2 cellular contexts compared by ENCODE assay signal in the genomic region with DNA sequence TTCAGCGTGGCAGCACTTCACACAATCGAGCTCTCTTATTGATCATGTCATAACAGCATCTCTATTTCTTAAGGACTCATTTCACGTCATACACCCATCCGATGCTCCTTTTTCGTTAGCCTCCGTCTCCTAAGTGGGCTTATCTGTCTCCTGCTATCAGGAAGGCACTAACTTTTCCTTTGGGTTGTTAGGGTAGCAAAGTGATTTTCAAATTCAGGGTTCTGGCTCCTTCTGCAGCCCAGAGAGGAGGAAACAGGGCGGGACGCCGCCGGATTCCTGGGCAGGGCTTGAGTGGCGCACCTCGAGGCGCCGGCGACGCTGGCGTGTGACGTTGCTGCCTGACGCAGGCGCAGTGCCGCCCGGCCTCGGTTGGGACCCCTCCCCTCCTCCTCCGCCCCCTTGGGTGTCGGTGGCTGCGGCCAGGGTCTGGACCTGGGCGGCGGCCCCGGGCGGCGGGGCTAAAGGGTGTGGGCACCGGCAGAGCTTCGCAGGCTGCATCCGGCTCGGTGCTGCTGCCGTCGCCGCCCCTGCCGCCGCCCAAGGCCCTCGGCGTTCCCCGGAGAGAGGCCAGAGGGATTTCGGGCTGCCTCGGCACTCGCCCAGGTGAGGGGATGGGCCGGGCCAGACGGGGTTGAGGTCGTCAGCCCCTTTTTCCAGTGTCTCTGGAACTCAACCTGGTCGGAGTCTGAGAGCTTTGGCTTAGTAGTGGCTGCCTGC.
A peak's percentile ranks its signal among the peaks of the same experiment; 100 is the strongest.
TF ChIP-seq lines count a peak whose summit lies in the region.

A gene with protein sequence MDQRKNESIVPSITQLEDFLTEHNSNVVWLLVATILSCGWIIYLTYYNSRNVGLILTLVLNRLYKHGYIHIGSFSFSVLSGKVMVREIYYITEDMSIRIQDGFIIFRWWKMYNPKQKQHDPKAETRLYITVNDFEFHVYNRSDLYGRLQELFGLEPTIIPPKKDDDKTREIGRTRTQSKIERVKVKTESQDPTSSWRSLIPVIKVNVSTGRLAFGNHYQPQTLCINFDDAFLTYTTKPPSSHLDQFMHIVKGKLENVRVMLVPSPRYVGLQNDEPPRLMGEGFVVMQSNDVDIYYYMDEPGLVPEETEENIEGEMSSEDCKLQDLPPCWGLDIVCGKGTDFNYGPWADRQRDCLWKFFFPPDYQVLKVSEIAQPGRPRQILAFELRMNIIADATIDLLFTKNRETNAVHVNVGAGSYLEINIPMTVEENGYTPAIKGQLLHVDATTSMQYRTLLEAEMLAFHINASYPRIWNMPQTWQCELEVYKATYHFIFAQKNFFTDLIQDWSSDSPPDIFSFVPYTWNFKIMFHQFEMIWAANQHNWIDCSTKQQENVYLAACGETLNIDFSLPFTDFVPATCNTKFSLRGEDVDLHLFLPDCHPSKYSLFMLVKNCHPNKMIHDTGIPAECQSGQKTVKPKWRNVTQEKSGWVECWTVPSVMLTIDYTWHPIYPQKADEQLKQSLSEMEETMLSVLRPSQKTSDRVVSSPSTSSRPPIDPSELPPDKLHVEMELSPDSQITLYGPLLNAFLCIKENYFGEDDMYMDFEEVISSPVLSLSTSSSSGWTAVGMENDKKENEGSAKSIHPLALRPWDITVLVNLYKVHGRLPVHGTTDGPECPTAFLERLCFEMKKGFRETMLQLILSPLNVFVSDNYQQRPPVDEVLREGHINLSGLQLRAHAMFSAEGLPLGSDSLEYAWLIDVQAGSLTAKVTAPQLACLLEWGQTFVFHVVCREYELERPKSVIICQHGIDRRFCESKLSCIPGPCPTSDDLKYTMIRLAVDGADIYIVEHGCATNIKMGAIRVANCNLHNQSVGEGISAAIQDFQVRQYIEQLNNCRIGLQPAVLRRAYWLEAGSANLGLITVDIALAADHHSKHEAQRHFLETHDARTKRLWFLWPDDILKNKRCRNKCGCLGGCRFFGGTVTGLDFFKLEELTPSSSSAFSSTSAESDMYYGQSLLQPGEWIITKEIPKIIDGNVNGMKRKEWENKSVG (N-terminal part only) (plus strand): TSS at position 350 of the 717 bp plus-strand sequence. CDS start 18,317 bp downstream, outside the sequence.

TF ChIP-seq in IMR-90, 13 proteins besides CTCF, POLR2A, EP300 and RAD21:
- TF ChIP-seq MAZ (IDR thresholded peaks at IDR 0.05; ENCODE audit: borderline replicate concordance, low read depth, low read length) (peak; percentile 90; the same call in 1 of the 2 replicates), MXI1 (IDR thresholded peaks at IDR 0.05; ENCODE audit: borderline replicate concordance, low read depth, low read length) (peak; percentile 65; the same call in 1 of the 2 replicates)
- TF ChIP-seq, protein P1, sequence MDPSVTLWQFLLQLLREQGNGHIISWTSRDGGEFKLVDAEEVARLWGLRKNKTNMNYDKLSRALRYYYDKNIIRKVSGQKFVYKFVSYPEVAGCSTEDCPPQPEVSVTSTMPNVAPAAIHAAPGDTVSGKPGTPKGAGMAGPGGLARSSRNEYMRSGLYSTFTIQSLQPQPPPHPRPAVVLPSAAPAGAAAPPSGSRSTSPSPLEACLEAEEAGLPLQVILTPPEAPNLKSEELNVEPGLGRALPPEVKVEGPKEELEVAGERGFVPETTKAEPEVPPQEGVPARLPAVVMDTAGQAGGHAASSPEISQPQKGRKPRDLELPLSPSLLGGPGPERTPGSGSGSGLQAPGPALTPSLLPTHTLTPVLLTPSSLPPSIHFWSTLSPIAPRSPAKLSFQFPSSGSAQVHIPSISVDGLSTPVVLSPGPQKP (IDR thresholded peaks at IDR 0.05; ENCODE audit: borderline replicate concordance, low read depth, low read length): no peak
TF ChIP-seq in IMR-90: peak in this region for 2.

TF ChIP-seq in PFSK-1, 5 proteins besides CTCF, POLR2A, EP300 and RAD21:
- TF ChIP-seq POLR2AphosphoS5 (IDR thresholded peaks at IDR 0.05; ENCODE audit: low read depth, low read length) (peak; percentile 88), SIN3A (IDR thresholded peaks at IDR 0.05; ENCODE audit: borderline replicate concordance, insufficient read depth, low read length) (peak; percentile 26; the same call in 1 of the 2 replicates), FOXP2 (optimal IDR thresholded peaks at IDR 0.05; ENCODE audit: borderline replicate concordance, extremely low read depth, extremely low read length, insufficient read depth) (peak; percentile 80), TAF1 (IDR thresholded peaks at IDR 0.05; ENCODE audit: borderline replicate concordance, insufficient read depth, low read length) (no peak)
- TF ChIP-seq, protein P2, sequence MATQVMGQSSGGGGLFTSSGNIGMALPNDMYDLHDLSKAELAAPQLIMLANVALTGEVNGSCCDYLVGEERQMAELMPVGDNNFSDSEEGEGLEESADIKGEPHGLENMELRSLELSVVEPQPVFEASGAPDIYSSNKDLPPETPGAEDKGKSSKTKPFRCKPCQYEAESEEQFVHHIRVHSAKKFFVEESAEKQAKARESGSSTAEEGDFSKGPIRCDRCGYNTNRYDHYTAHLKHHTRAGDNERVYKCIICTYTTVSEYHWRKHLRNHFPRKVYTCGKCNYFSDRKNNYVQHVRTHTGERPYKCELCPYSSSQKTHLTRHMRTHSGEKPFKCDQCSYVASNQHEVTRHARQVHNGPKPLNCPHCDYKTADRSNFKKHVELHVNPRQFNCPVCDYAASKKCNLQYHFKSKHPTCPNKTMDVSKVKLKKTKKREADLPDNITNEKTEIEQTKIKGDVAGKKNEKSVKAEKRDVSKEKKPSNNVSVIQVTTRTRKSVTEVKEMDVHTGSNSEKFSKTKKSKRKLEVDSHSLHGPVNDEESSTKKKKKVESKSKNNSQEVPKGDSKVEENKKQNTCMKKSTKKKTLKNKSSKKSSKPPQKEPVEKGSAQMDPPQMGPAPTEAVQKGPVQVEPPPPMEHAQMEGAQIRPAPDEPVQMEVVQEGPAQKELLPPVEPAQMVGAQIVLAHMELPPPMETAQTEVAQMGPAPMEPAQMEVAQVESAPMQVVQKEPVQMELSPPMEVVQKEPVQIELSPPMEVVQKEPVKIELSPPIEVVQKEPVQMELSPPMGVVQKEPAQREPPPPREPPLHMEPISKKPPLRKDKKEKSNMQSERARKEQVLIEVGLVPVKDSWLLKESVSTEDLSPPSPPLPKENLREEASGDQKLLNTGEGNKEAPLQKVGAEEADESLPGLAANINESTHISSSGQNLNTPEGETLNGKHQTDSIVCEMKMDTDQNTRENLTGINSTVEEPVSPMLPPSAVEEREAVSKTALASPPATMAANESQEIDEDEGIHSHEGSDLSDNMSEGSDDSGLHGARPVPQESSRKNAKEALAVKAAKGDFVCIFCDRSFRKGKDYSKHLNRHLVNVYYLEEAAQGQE (IDR thresholded peaks at IDR 0.05; ENCODE audit: insufficient read depth in 1 of 2, low read depth in 2 of 2, low read length in 2 of 2): no peak
TF ChIP-seq in PFSK-1: peak in this region for 3.
